1 cellular context compared by ENCODE assay signal in the genomic region with DNA sequence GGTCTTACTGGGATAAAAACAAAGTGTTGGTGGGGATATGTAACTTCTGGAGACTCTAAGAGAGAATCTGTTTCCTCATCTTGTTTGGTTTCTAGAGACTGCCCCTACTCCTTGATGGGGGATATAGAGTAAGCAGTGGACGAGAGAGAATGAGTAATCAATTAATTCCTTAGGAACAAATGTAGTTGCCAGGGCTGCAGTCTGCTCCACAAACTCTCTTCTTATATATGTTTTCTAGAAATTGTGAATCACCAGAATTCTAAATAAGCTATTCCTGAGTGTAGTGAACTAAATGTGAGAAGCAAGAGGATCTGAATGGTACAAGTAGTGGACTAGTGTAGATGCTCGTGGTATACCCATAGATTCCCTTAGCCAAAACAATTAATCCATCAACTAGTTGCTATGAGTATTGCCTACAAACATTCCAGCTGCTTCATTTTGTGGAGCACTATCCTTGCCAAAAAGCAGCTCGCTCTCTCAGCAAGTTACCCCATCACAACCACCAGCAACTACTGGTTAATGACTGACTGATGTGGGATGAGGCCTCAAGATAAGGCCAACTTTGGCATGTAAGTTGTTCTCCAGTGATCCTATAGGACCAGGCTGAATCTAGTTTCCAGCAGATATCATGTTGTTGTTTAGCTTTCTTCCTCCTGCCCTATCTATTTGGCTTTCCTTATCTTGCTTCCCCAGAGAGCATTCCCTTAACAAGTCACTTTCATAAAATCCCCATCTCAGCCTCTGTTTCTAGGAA.
TF ChIP-seq lines count a peak whose summit lies in the region.

No MANE protein-coding gene starts in this region.

TF ChIP-seq in K562, 482 proteins besides CTCF, POLR2A, EP300 and RAD21 (continued from another document and continues in another):
- TF ChIP-seq, protein P1, sequence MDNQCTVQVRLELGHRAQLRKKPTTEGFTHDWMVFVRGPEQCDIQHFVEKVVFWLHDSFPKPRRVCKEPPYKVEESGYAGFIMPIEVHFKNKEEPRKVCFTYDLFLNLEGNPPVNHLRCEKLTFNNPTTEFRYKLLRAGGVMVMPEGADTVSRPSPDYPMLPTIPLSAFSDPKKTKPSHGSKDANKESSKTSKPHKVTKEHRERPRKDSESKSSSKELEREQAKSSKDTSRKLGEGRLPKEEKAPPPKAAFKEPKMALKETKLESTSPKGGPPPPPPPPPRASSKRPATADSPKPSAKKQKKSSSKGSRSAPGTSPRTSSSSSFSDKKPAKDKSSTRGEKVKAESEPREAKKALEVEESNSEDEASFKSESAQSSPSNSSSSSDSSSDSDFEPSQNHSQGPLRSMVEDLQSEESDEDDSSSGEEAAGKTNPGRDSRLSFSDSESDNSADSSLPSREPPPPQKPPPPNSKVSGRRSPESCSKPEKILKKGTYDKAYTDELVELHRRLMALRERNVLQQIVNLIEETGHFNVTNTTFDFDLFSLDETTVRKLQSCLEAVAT (IDR thresholded peaks at IDR 0.05): no peak
- TF ChIP-seq JUNB (CRISPR knock-in tag; conservative IDR thresholded peaks at IDR 0.05): no peak
- peak; percentile 66 for TF ChIP-seq STAT5A (IDR thresholded peaks at IDR 0.05; ENCODE audit: borderline replicate concordance, low read length)
- TF ChIP-seq RNF2 (IDR thresholded peaks at IDR 0.05): no peak
- no peak for TF ChIP-seq ZNF76 (CRISPR knock-in tag; IDR thresholded peaks at IDR 0.05; ENCODE audit: borderline replicate concordance)
- TF ChIP-seq, protein P2, sequence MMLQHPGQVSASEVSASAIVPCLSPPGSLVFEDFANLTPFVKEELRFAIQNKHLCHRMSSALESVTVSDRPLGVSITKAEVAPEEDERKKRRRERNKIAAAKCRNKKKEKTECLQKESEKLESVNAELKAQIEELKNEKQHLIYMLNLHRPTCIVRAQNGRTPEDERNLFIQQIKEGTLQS (IDR thresholded peaks at IDR 0.05): no peak
- TF ChIP-seq, protein P2 (CRISPR knock-in tag; conservative IDR thresholded peaks at IDR 0.05): no peak
- TF ChIP-seq PCBP2 (IDR thresholded peaks at IDR 0.05; ENCODE audit: low read depth, low read length, poor library complexity, severe bottlenecking): no peak
- TF ChIP-seq ZNF134 (CRISPR knock-in tag; conservative IDR thresholded peaks at IDR 0.05): no peak
- TF ChIP-seq, protein P3, sequence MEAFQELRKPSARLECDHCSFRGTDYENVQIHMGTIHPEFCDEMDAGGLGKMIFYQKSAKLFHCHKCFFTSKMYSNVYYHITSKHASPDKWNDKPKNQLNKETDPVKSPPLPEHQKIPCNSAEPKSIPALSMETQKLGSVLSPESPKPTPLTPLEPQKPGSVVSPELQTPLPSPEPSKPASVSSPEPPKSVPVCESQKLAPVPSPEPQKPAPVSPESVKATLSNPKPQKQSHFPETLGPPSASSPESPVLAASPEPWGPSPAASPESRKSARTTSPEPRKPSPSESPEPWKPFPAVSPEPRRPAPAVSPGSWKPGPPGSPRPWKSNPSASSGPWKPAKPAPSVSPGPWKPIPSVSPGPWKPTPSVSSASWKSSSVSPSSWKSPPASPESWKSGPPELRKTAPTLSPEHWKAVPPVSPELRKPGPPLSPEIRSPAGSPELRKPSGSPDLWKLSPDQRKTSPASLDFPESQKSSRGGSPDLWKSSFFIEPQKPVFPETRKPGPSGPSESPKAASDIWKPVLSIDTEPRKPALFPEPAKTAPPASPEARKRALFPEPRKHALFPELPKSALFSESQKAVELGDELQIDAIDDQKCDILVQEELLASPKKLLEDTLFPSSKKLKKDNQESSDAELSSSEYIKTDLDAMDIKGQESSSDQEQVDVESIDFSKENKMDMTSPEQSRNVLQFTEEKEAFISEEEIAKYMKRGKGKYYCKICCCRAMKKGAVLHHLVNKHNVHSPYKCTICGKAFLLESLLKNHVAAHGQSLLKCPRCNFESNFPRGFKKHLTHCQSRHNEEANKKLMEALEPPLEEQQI (IDR thresholded peaks at IDR 0.05): no peak
- TF ChIP-seq CCNT2 (IDR thresholded peaks at IDR 0.05; ENCODE audit: borderline replicate concordance, extremely low read depth, insufficient read length, low read depth, low read length): peak; percentile 47
- TF ChIP-seq MED1 (CRISPR knock-in tag; IDR thresholded peaks at IDR 0.05; ENCODE audit: borderline replicate concordance): no peak
- TF ChIP-seq, protein P4, sequence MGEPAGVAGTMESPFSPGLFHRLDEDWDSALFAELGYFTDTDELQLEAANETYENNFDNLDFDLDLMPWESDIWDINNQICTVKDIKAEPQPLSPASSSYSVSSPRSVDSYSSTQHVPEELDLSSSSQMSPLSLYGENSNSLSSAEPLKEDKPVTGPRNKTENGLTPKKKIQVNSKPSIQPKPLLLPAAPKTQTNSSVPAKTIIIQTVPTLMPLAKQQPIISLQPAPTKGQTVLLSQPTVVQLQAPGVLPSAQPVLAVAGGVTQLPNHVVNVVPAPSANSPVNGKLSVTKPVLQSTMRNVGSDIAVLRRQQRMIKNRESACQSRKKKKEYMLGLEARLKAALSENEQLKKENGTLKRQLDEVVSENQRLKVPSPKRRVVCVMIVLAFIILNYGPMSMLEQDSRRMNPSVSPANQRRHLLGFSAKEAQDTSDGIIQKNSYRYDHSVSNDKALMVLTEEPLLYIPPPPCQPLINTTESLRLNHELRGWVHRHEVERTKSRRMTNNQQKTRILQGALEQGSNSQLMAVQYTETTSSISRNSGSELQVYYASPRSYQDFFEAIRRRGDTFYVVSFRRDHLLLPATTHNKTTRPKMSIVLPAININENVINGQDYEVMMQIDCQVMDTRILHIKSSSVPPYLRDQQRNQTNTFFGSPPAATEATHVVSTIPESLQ (CRISPR knock-in tag; IDR thresholded peaks at IDR 0.05): no peak
- no peak for TF ChIP-seq IFI16 (CRISPR knock-in tag; IDR thresholded peaks at IDR 0.05)
- TF ChIP-seq, protein P5, sequence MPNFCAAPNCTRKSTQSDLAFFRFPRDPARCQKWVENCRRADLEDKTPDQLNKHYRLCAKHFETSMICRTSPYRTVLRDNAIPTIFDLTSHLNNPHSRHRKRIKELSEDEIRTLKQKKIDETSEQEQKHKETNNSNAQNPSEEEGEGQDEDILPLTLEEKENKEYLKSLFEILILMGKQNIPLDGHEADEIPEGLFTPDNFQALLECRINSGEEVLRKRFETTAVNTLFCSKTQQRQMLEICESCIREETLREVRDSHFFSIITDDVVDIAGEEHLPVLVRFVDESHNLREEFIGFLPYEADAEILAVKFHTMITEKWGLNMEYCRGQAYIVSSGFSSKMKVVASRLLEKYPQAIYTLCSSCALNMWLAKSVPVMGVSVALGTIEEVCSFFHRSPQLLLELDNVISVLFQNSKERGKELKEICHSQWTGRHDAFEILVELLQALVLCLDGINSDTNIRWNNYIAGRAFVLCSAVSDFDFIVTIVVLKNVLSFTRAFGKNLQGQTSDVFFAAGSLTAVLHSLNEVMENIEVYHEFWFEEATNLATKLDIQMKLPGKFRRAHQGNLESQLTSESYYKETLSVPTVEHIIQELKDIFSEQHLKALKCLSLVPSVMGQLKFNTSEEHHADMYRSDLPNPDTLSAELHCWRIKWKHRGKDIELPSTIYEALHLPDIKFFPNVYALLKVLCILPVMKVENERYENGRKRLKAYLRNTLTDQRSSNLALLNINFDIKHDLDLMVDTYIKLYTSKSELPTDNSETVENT (CRISPR knock-in tag; IDR thresholded peaks at IDR 0.05): no peak
- TF ChIP-seq, protein P6, sequence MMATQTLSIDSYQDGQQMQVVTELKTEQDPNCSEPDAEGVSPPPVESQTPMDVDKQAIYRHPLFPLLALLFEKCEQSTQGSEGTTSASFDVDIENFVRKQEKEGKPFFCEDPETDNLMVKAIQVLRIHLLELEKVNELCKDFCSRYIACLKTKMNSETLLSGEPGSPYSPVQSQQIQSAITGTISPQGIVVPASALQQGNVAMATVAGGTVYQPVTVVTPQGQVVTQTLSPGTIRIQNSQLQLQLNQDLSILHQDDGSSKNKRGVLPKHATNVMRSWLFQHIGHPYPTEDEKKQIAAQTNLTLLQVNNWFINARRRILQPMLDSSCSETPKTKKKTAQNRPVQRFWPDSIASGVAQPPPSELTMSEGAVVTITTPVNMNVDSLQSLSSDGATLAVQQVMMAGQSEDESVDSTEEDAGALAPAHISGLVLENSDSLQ (IDR thresholded peaks at IDR 0.05): peak; percentile 52
- TF ChIP-seq ETV1 (tag; conservative IDR thresholded peaks at IDR 0.05; ENCODE audit: low read depth): no peak
- TF ChIP-seq, protein P7, sequence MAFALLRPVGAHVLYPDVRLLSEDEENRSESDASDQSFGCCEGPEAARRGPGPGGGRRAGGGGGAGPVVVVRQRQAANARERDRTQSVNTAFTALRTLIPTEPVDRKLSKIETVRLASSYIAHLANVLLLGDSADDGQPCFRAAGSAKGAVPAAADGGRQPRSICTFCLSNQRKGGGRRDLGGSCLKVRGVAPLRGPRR (CRISPR knock-in tag; IDR thresholded peaks at IDR 0.05): no peak
- TF ChIP-seq NR1H2 (CRISPR knock-in tag; IDR thresholded peaks at IDR 0.05): no peak
- TF ChIP-seq, protein P8, sequence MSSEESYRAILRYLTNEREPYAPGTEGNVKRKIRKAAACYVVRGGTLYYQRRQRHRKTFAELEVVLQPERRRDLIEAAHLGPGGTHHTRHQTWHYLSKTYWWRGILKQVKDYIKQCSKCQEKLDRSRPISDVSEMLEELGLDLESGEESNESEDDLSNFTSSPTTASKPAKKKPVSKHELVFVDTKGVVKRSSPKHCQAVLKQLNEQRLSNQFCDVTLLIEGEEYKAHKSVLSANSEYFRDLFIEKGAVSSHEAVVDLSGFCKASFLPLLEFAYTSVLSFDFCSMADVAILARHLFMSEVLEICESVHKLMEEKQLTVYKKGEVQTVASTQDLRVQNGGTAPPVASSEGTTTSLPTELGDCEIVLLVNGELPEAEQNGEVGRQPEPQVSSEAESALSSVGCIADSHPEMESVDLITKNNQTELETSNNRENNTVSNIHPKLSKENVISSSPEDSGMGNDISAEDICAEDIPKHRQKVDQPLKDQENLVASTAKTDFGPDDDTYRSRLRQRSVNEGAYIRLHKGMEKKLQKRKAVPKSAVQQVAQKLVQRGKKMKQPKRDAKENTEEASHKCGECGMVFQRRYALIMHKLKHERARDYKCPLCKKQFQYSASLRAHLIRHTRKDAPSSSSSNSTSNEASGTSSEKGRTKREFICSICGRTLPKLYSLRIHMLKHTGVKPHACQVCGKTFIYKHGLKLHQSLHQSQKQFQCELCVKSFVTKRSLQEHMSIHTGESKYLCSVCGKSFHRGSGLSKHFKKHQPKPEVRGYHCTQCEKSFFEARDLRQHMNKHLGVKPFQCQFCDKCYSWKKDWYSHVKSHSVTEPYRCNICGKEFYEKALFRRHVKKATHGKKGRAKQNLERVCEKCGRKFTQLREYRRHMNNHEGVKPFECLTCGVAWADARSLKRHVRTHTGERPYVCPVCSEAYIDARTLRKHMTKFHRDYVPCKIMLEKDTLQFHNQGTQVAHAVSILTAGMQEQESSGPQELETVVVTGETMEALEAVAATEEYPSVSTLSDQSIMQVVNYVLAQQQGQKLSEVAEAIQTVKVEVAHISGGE (CRISPR knock-in tag; IDR thresholded peaks at IDR 0.05): no peak
- TF ChIP-seq POLR2AphosphoS5 (IDR thresholded peaks at IDR 0.05; ENCODE audit: control insufficient read depth, insufficient read depth, low read depth, low read length): peak; percentile 35; the same call in 1 of the 2 replicates
- TF ChIP-seq, protein P9, sequence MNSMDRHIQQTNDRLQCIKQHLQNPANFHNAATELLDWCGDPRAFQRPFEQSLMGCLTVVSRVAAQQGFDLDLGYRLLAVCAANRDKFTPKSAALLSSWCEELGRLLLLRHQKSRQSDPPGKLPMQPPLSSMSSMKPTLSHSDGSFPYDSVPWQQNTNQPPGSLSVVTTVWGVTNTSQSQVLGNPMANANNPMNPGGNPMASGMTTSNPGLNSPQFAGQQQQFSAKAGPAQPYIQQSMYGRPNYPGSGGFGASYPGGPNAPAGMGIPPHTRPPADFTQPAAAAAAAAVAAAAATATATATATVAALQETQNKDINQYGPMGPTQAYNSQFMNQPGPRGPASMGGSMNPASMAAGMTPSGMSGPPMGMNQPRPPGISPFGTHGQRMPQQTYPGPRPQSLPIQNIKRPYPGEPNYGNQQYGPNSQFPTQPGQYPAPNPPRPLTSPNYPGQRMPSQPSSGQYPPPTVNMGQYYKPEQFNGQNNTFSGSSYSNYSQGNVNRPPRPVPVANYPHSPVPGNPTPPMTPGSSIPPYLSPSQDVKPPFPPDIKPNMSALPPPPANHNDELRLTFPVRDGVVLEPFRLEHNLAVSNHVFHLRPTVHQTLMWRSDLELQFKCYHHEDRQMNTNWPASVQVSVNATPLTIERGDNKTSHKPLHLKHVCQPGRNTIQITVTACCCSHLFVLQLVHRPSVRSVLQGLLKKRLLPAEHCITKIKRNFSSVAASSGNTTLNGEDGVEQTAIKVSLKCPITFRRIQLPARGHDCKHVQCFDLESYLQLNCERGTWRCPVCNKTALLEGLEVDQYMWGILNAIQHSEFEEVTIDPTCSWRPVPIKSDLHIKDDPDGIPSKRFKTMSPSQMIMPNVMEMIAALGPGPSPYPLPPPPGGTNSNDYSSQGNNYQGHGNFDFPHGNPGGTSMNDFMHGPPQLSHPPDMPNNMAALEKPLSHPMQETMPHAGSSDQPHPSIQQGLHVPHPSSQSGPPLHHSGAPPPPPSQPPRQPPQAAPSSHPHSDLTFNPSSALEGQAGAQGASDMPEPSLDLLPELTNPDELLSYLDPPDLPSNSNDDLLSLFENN (IDR thresholded peaks at IDR 0.05; ENCODE audit: low read depth in 2 of 2, low read length in 2 of 2): no peak
- TF ChIP-seq MEF2A (IDR thresholded peaks at IDR 0.05; ENCODE audit: control insufficient read depth, low read depth, low read length): no peak
- 0 out of 4 replicates have a peak, but pooled peaks have one; percentile 28 to 29 for TF ChIP-seq FOXK2 (conservative IDR thresholded peaks at IDR 0.05 in 1 of 2, IDR thresholded peaks at IDR 0.05 in 1 of 2; ENCODE audit: low read depth in 2 of 2)
- no peak for TF ChIP-seq MEF2D (tag; conservative IDR thresholded peaks at IDR 0.05; ENCODE audit: low read depth)
- no peak for TF ChIP-seq ZNF780A (CRISPR knock-in tag; IDR thresholded peaks at IDR 0.05)
- no peak for TF ChIP-seq SREBF1 (IDR thresholded peaks at IDR 0.05; ENCODE audit: borderline replicate concordance, low read depth, low read length)
- no peak for TF ChIP-seq FIP1L1 (IDR thresholded peaks at IDR 0.05; ENCODE audit: low read depth, low read length, poor library complexity, severe bottlenecking)
- no peak for TF ChIP-seq BRD9 (IDR thresholded peaks at IDR 0.05; ENCODE audit: low read depth, partially characterized antibody)
- TF ChIP-seq, protein P10, sequence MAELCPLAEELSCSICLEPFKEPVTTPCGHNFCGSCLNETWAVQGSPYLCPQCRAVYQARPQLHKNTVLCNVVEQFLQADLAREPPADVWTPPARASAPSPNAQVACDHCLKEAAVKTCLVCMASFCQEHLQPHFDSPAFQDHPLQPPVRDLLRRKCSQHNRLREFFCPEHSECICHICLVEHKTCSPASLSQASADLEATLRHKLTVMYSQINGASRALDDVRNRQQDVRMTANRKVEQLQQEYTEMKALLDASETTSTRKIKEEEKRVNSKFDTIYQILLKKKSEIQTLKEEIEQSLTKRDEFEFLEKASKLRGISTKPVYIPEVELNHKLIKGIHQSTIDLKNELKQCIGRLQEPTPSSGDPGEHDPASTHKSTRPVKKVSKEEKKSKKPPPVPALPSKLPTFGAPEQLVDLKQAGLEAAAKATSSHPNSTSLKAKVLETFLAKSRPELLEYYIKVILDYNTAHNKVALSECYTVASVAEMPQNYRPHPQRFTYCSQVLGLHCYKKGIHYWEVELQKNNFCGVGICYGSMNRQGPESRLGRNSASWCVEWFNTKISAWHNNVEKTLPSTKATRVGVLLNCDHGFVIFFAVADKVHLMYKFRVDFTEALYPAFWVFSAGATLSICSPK (IDR thresholded peaks at IDR 0.05; ENCODE audit: borderline replicate concordance): no peak
- no peak for TF ChIP-seq HMG20B (CRISPR knock-in tag; IDR thresholded peaks at IDR 0.05)
- no peak for TF ChIP-seq DIDO1 (tag; IDR thresholded peaks at IDR 0.05; ENCODE audit: low read depth)
- no peak for TF ChIP-seq RHOXF2B (CRISPR knock-in tag; conservative IDR thresholded peaks at IDR 0.05)
- TF ChIP-seq MXI1 (IDR thresholded peaks at IDR 0.05; ENCODE audit: low read depth, low read length): no peak
- no peak for TF ChIP-seq ZNF217 (CRISPR knock-in tag; IDR thresholded peaks at IDR 0.05)
